8 cellular contexts compared by ENCODE assay signal in genomic region chr5:116572375-116573278, GRCh38. TPM values are rescaled to one million over a fixed set of nuclear protein-coding genes. Genes with fewer than 3 reads are reported as not detected.
DNase-seq lines count a peak whose midpoint lies in the region; ATAC-seq, FAIRE-seq and TF ChIP-seq lines count a peak whose summit lies in the region.

No MANE protein-coding gene starts in this region.

- H3K4me1 Mint-ChIP-seq in stimulated activated memory B cell treated with anti-CD40 and anti-IgM and Interleukin-4, amounts not matched to agents 10 μg/mL and 1 μg/mL and 100 μg/mL, for 72 hours: peaks cover 53% of the 10 kb centered on the region
- H3K4me1 Mint-ChIP-seq in activated CD4-positive, alpha-beta memory T cell treated with anti-CD3 and anti-CD28 coated beads, Interleukin-2, amount 10 ng/mL, durations not matched to agents 7 days and 5 days: peaks cover 24% of the 10 kb centered on the region

- peaks cover 82% of the 10 kb centered on the region for H3K27me3 Mint-ChIP-seq in stimulated activated memory B cell treated with anti-CD40 and anti-IgM and Interleukin-4, amounts not matched to agents 10 μg/mL and 1 μg/mL and 100 μg/mL, for 72 hours
- H3K27me3 Mint-ChIP-seq in activated CD4-positive, alpha-beta memory T cell treated with anti-CD3 and anti-CD28 coated beads, Interleukin-2, amount 10 ng/mL, durations not matched to agents 7 days and 5 days: peaks cover 81% of the 10 kb centered on the region

- TF ChIP-seq CTCF in A549 (IDR thresholded peaks at IDR 0.05): no peak
- no peak for TF ChIP-seq CTCF in mammary epithelial cell (conservative IDR thresholded peaks at IDR 0.05 in 1 of 2, IDR thresholded peaks at IDR 0.05 in 1 of 2; ENCODE audit: extremely low read depth in 1 of 2, insufficient read depth in 1 of 2, low read depth in 1 of 2, low read length in 2 of 2)

- FAIRE-seq in A549 (lab: Jason Lieb, UNC): no peak

- dilution Hi-C loops in mammary epithelial cell (cut with HindIII; ENCODE audit: low sequenced_read_pairs): no loop called here

- H3K4me3 Mint-ChIP-seq in stimulated activated memory B cell treated with anti-CD40 and anti-IgM and Interleukin-4, amounts not matched to agents 10 μg/mL and 1 μg/mL and 100 μg/mL, for 72 hours: peak overlapping the region; percentile 92
- H3K4me3 Mint-ChIP-seq in activated CD4-positive, alpha-beta memory T cell treated with anti-CD3 and anti-CD28 coated beads, Interleukin-2, amount 10 ng/mL, durations not matched to agents 7 days and 5 days: no peak overlapping the region

- H3K27ac ChIP-seq in A549 (no peak overlapping the region), mammary epithelial cell (ENCODE audit: insufficient read depth, low read depth, low read length) (no peak overlapping the region)

- no peak overlapping the region for H3K9ac ChIP-seq in mammary epithelial cell (ENCODE audit: insufficient read depth, low read length)

- POLR2A ChIA-PET in A549 (lab: Yijun Ruan, JAX): no interaction called here
- POLR2A ChIA-PET in activated CD4-positive, alpha-beta memory T cell treated with anti-CD3 and anti-CD28 coated beads, Interleukin-2, amount 10 ng/mL, durations not matched to agents 7 days and 5 days (lab: Charles Lee): no interaction called here

- BruUV-seq in mammary epithelial cell (replicated peaks; lab: Mats Ljungman, UMichigan): no TSS peak

- H4K20me1 ChIP-seq in mammary epithelial cell (ENCODE audit: insufficient read depth, low read length): no peaks in the 10 kb centered on the region

- intact Hi-C loops in mammary epithelial cell (cut with micrococcal nuclease): no loop called here

- peak; percentile 2 to 7; a peak in 4 of 6 replicates for ATAC-seq in A549
- no peak for ATAC-seq in stimulated activated memory B cell treated with anti-CD40 and anti-IgM and Interleukin-4, amounts not matched to agents 10 μg/mL and 1 μg/mL and 100 μg/mL, for 72 hours
- no peak for ATAC-seq in HG02870 (IDR thresholded peaks at IDR 0.05; ENCODE audit: unreplicated experiment)

- no peaks in the 10 kb centered on the region for H3K36me3 ChIP-seq in mammary epithelial cell (ENCODE audit: insufficient read depth, low read length)

- H2AFZ ChIP-seq in mammary epithelial cell (ENCODE audit: low read depth, low read length): peak overlapping the region; percentile 84

- H3K36me3 Mint-ChIP-seq in stimulated activated memory B cell treated with anti-CD40 and anti-IgM and Interleukin-4, amounts not matched to agents 10 μg/mL and 1 μg/mL and 100 μg/mL, for 72 hours: no peaks in the 10 kb centered on the region
- no peaks in the 10 kb centered on the region for H3K36me3 Mint-ChIP-seq in activated CD4-positive, alpha-beta memory T cell treated with anti-CD3 and anti-CD28 coated beads, Interleukin-2, amount 10 ng/mL, durations not matched to agents 7 days and 5 days (ENCODE audit: low read depth)

- peak overlapping the region; percentile 52 for H3K4me3 ChIP-seq in A549
- peak overlapping the region; percentile 41 to 71 (median 53) for H3K4me3 ChIP-seq in mammary epithelial cell (replicated peaks in 1 of 3; ENCODE audit: insufficient read depth in 1 of 3, low read depth in 2 of 3, low read length in 3 of 3)

- H3K4me2 ChIP-seq in A549 (peak overlapping the region; percentile 99), mammary epithelial cell (ENCODE audit: insufficient read depth, low read depth, low read length) (peak overlapping the region; percentile 100)

- H3K27ac Mint-ChIP-seq in stimulated activated memory B cell treated with anti-CD40 and anti-IgM and Interleukin-4, amounts not matched to agents 10 μg/mL and 1 μg/mL and 100 μg/mL, for 72 hours: no peak overlapping the region
- H3K27ac Mint-ChIP-seq in activated CD4-positive, alpha-beta memory T cell treated with anti-CD3 and anti-CD28 coated beads, Interleukin-2, amount 10 ng/mL, durations not matched to agents 7 days and 5 days: no peak overlapping the region

- peaks cover 23% of the 10 kb centered on the region for H3K27me3 ChIP-seq in mammary epithelial cell (ENCODE audit: insufficient read depth, low read length)

- TF ChIP-seq EP300 in A549 (IDR thresholded peaks at IDR 0.05): no peak

- peak; percentile 5 to 8 for DNase-seq in A549 (ENCODE audit: low read depth in 1 of 2, low spot score in 1 of 2)
- peak; percentile 45 for DNase-seq in HuH-7.5 (ENCODE audit: low spot score)
- DNase-seq in mammary epithelial cell: peak; percentile 21
- peak; percentile 71 for DNase-seq in kidney tubule cell (ENCODE audit: low spot score)
- DNase-seq in NCI-H2029 (lab: John Stamatoyannopoulos, UW): no peak
- DNase-seq in activated CD4-positive, alpha-beta memory T cell treated with anti-CD3 and anti-CD28 coated beads, Interleukin-2, amount 10 ng/mL, durations not matched to agents 7 days and 5 days: no peak

- in situ Hi-C loops in mammary epithelial cell (cut with MboI; ENCODE audit: low sequenced_read_pairs in 2 of 2): loop anchor here in 1 of 2 donors (25.0 kb wide), 1 partner anchor 435 kb away; no protein-coding TSS in a partner anchor

- TF ChIP-seq POLR2A in A549 (IDR thresholded peaks at IDR 0.05; ENCODE audit: low read length): no peak

- CTCF ChIA-PET in A549 (lab: Yijun Ruan, JAX) (interaction anchor here (1.5 kb wide), 1 partner anchor 15 kb away, joined by 4 read pairs; no protein-coding TSS in a partner anchor), mammary epithelial cell (lab: Charles Lee; ENCODE audit: low non-redundant PET) (no interaction called here)
- CTCF ChIA-PET in activated CD4-positive, alpha-beta memory T cell treated with anti-CD3 and anti-CD28 coated beads, Interleukin-2, amount 10 ng/mL, durations not matched to agents 7 days and 5 days (lab: Charles Lee): no interaction called here

- H3K4me1 ChIP-seq in A549: peaks cover 40% of the 10 kb centered on the region
- peaks cover 32% of the 10 kb centered on the region for H3K4me1 ChIP-seq in mammary epithelial cell (ENCODE audit: insufficient read depth, low read length)

- WGBS in A549 (ENCODE audit: missing lambda C conversion rate): 14% methylated on average over 36 of the region's 54 CpGs
- 4% methylated on average over 26 of the region's 54 CpGs for WGBS in mammary epithelial cell (ENCODE audit: low coverage, missing lambda C conversion rate)

- H3K9me3 Mint-ChIP-seq in stimulated activated memory B cell treated with anti-CD40 and anti-IgM and Interleukin-4, amounts not matched to agents 10 μg/mL and 1 μg/mL and 100 μg/mL, for 72 hours: no peaks in the 10 kb centered on the region
- no peaks in the 10 kb centered on the region for H3K9me3 Mint-ChIP-seq in activated CD4-positive, alpha-beta memory T cell treated with anti-CD3 and anti-CD28 coated beads, Interleukin-2, amount 10 ng/mL, durations not matched to agents 7 days and 5 days

- H3K9me3 ChIP-seq in A549 (0 out of 3 replicates have a peak, but pooled peaks cover 2% of the 10 kb centered on the region), mammary epithelial cell (replicated peaks; ENCODE audit: insufficient read depth, low read length) (no peaks in the 10 kb centered on the region)

- no peak for TF ChIP-seq RAD21 in A549 (conservative IDR thresholded peaks at IDR 0.05 in 1 of 2, IDR thresholded peaks at IDR 0.05 in 1 of 2)

- no peaks in the 10 kb centered on the region for H3K79me2 ChIP-seq in mammary epithelial cell (ENCODE audit: insufficient read depth, low read length)

TF ChIP-seq in A549, 52 proteins besides CTCF, POLR2A, EP300 and RAD21:
- TF ChIP-seq RFX5 (IDR thresholded peaks at IDR 0.05) (no peak), TFCP2L1 (CRISPR knock-in tag; IDR thresholded peaks at IDR 0.05) (no peak), NPAS2 (CRISPR knock-in tag; IDR thresholded peaks at IDR 0.05; ENCODE audit: borderline replicate concordance) (no peak), CHD4 (IDR thresholded peaks at IDR 0.05; ENCODE audit: borderline replicate concordance) (no peak), CBX8 (IDR thresholded peaks at IDR 0.05) (no peak), USF2 (IDR thresholded peaks at IDR 0.05) (no peak)

RNA-seq across cellular contexts. Expression of gene SEMA6A, which starts 2.0 kb away (rescaled TPM):
- polyA plus RNA-seq in A549 (2011; rRNA removed) (0.01 TPM in 1 of 2 replicates, not detected in the other), A549 (2017; fragmentation: RNase III; extraction: RNeasy Plus Mini Kit Qiagen cat#74134 plus additional on column Dnase treatment) (not detected in 3 replicates), mammary epithelial cell (0.53 TPM)
- not detected in 2 replicates for polyA plus RNA-seq in A549 (2012; cell fraction: cytosol; rRNA removed)
- not detected in 2 replicates for polyA plus RNA-seq in A549 (2012; cell fraction: nucleus; rRNA removed)
- polyA minus RNA-seq in A549 (2011; rRNA and poly(A)+ RNA removed): not detected in 2 replicates
- 1 to 10 TPM; 1.2 to 7.7 TPM for total RNA-seq in mammary epithelial cell
- 36.2 TPM for polyA minus RNA-seq in mammary epithelial cell
- total RNA-seq in activated CD4-positive, alpha-beta memory T cell treated with anti-CD3 and anti-CD28 coated beads, Interleukin-2, amount 10 ng/mL, durations not matched to agents 7 days and 5 days: under 1 TPM in 1 of 2 experiments, not detected in 1; 0.13 TPM

Comparison
In these comparisons a context has a peak if more than half of its experiments do, and no peak if none do; other contexts are left out.
1. ATAC-seq: peak in A549 (2 of 2); none in stimulated activated memory B cell treated with anti-CD40 and anti-IgM and Interleukin-4, amounts not matched to agents 10 μg/mL and 1 μg/mL and 100 μg/mL, for 72 hours (single experiment) and HG02870 (single experiment).
2. DNase-seq: peak in A549 (2 of 2), HuH-7.5 (single experiment), mammary epithelial cell (single experiment) and kidney tubule cell (single experiment); none in NCI-H2029 (single experiment) and activated CD4-positive, alpha-beta memory T cell treated with anti-CD3 and anti-CD28 coated beads, Interleukin-2, amount 10 ng/mL, durations not matched to agents 7 days and 5 days (single experiment).